Comparison of ENCODE assay signal across 1 cellular context in genomic region chr1:3060601-3061551, GRCh38.
TF ChIP-seq lines count a peak whose summit lies in the region.

No MANE protein-coding gene starts in this region.

TF ChIP-seq in A549, 52 proteins besides CTCF, POLR2A, EP300 and RAD21 (continued from another document):
- TF ChIP-seq REST (IDR thresholded peaks at IDR 0.05) = no peak
